21 cellular contexts compared by ENCODE assay signal in the genomic region with DNA sequence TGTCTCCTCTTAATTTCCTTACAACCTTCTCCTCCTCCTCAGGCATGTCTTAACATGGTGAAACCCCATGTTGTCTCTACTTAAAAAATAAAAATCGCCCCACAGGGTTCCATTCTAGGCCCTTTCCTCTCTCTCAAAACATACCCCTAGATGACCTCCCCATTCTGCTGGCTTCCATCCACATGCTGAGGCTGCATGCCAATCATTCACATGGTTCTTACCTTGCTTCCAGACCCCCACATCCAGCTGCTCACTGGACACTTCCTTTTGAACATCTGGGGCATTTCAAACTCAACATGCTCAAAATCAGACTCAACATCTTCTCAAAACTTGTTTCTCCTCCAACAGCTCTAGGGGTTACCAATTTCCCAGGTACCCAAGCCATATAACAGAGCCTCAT. TPM values are rescaled to one million over a fixed set of nuclear protein-coding genes. Genes with fewer than 3 reads are reported as not detected.
DNase-seq lines count a peak whose midpoint lies in the region; ATAC-seq and TF ChIP-seq lines count a peak whose summit lies in the region.
"Had no signal": no experiment of that assay in that cellular context is flagged by ENCODE, and none has a peak within 500 bp of the region (broad histone marks: within the 10 kb centered on the region; RNA-seq: fewer than 3 reads in every experiment).

No MANE protein-coding gene starts in this region.

- no peak overlapping the region for H2BK12ac ChIP-seq in H9 (ENCODE audit: insufficient read length, low read depth, low read length)

- H4K5ac ChIP-seq in H9 (ENCODE audit: insufficient read length, low read depth, low read length): no peak overlapping the region

- POLR2A ChIA-PET in activated CD4-positive, alpha-beta memory T cell treated with anti-CD3 and anti-CD28 coated beads, Interleukin-2, amount 10 ng/mL, durations not matched to agents 7 days and 5 days (lab: Charles Lee): interaction anchor here (0.8 to 6.0 kb wide), 3 partner anchors 13 to 95 kb away, joined by 3 to 61 read pairs (median 3); partner anchors contain the start of genes CARMIL2 and CTCF
- POLR2A ChIA-PET in activated CD4-positive, alpha-beta memory T cell treated with anti-CD3 and anti-CD28 coated beads for 36 hours (lab: Charles Lee): interaction anchor here (1.2 kb wide), 1 partner anchor 12 kb away, joined by 3 read pairs; the partner anchor contains the start of gene CTCF

- H3K27ac ChIP-seq in H9 (ENCODE audit: insufficient read length, low read depth, low read length) (no peak overlapping the region), neural progenitor cell (no peak overlapping the region), smooth muscle cell (ENCODE audit: low read depth) (no peak overlapping the region)
- H3K27ac ChIP-seq: A549, C4-2B, GM23248, hepatocyte had no signal

- H3K27ac Mint-ChIP-seq in activated CD4-positive, alpha-beta memory T cell treated with anti-CD3 and anti-CD28 coated beads, Interleukin-2, amount 10 ng/mL, durations not matched to agents 7 days and 5 days: peak overlapping the region; percentile 44
- no peak overlapping the region for H3K27ac Mint-ChIP-seq in activated CD4-positive, alpha-beta memory T cell treated with anti-CD3 and anti-CD28 coated beads for 36 hours
- H3K27ac Mint-ChIP-seq in H9 (peak overlapping the region in 2 of 3 experiments; percentile 4 to 32; a peak in 2 of 7 replicates), neural progenitor cell (peak overlapping the region; percentile 85)
- peak overlapping the region; percentile 68 for H3K27ac Mint-ChIP-seq in activated naive CD8-positive, alpha-beta T cell treated with anti-CD3 and anti-CD28 coated beads for 36 hours

- CTCF ChIA-PET in activated CD4-positive, alpha-beta memory T cell treated with anti-CD3 and anti-CD28 coated beads, Interleukin-2, amount 10 ng/mL, durations not matched to agents 7 days and 5 days (lab: Charles Lee): interaction anchor here (1.3 to 6.3 kb wide), 2 partner anchors 12 to 95 kb away, joined by 3 to 43 read pairs; partner anchors contain the start of genes CARMIL2 and CTCF
- CTCF ChIA-PET in activated CD4-positive, alpha-beta memory T cell treated with anti-CD3 and anti-CD28 coated beads for 36 hours (lab: Charles Lee): interaction anchor here (3.3 kb wide), 1 partner anchor 95 kb away, joined by 11 read pairs; the partner anchor contains the start of gene CARMIL2

- peaks cover 43% of the 10 kb centered on the region for H3K4me1 Mint-ChIP-seq in activated CD4-positive, alpha-beta memory T cell treated with anti-CD3 and anti-CD28 coated beads, Interleukin-2, amount 10 ng/mL, durations not matched to agents 7 days and 5 days
- peaks cover 39% of the 10 kb centered on the region for H3K4me1 Mint-ChIP-seq in activated CD4-positive, alpha-beta memory T cell treated with anti-CD3 and anti-CD28 coated beads for 36 hours (ENCODE audit: low read depth)
- H3K4me1 Mint-ChIP-seq in H9 (peaks cover 10 to 21% of the 10 kb centered on the region in 2 experiments), neural progenitor cell (peaks cover 6% of the 10 kb centered on the region)
- peaks cover 43% of the 10 kb centered on the region for H3K4me1 Mint-ChIP-seq in activated naive CD8-positive, alpha-beta T cell treated with anti-CD3 and anti-CD28 coated beads for 36 hours

- H3K27me3 ChIP-seq in H9 (ENCODE audit: insufficient read depth, low read length) (no peaks in the 10 kb centered on the region), neural progenitor cell (no peaks in the 10 kb centered on the region), smooth muscle cell (ENCODE audit: low read depth) (no peaks in the 10 kb centered on the region)
- H3K27me3 ChIP-seq: hepatocyte had no signal

- H3K9me3 Mint-ChIP-seq in activated CD4-positive, alpha-beta memory T cell treated with anti-CD3 and anti-CD28 coated beads, Interleukin-2, amount 10 ng/mL, durations not matched to agents 7 days and 5 days: no peaks in the 10 kb centered on the region
- H3K9me3 Mint-ChIP-seq in activated CD4-positive, alpha-beta memory T cell treated with anti-CD3 and anti-CD28 coated beads for 36 hours: no peaks in the 10 kb centered on the region
- H3K9me3 Mint-ChIP-seq in H9 (no peaks in the 10 kb centered on the region), neural progenitor cell (no peaks in the 10 kb centered on the region)
- H3K9me3 Mint-ChIP-seq in activated naive CD8-positive, alpha-beta T cell treated with anti-CD3 and anti-CD28 coated beads for 36 hours: no peaks in the 10 kb centered on the region
- H3K9me3 Mint-ChIP-seq: activated T-helper 1 cell treated with anti-CD3 and anti-CD28 coated beads, Interleukin-12 subunit alpha, Interleukin-12 subunit beta, Interleukin-2, Interleukin-4 antibody, amounts not matched to agents 30 ng/mL and 10 ng/mL and 1 ng/mL, durations not matched to agents 14 hours and 24 hours and 36 hours had no signal

- no CpG with 5 or more reads among the region's 1 CpG for WGBS in H9 (ENCODE audit: extremely low coverage, insufficient read length, low lambda C conversion rate)
- WGBS in smooth muscle cell (ENCODE audit: low lambda C conversion rate): 80% methylated on average over 1 of the region's 1 CpG

- H3K4me2 ChIP-seq in H9 (ENCODE audit: insufficient read depth, insufficient read length, low read length) (no peak overlapping the region), neural progenitor cell (no peak overlapping the region), smooth muscle cell (no peak overlapping the region)
- H3K4me2 ChIP-seq: A549, hepatocyte had no signal

- intact Hi-C loops in activated CD4-positive, alpha-beta memory T cell treated with anti-CD3 and anti-CD28 coated beads for 36 hours (cut with micrococcal nuclease): loop anchor here (5.0 kb wide), 1 partner anchor 112 kb away; the partner anchor contains the start of genes ACD and PARD6A

- no peaks in the 10 kb centered on the region for H3K23me2 ChIP-seq in H9 (ENCODE audit: insufficient read length, low read depth, low read length, poor library complexity, severe bottlenecking)

- no peak overlapping the region for H2BK120ac ChIP-seq in H9 (ENCODE audit: low read depth, low read length, poor library complexity, severe bottlenecking)

- H3K18ac ChIP-seq in H9 (ENCODE audit: insufficient read length, low read depth, low read length): no peak overlapping the region

- TF ChIP-seq CTCF in H9 (conservative IDR thresholded peaks at IDR 0.05): no peak
- TF ChIP-seq CTCF in neural progenitor cell (IDR thresholded peaks at IDR 0.05): no peak
- no peak for TF ChIP-seq CTCF in smooth muscle cell (IDR thresholded peaks at IDR 0.05; ENCODE audit: borderline replicate concordance, insufficient read depth, poor library complexity, severe bottlenecking)

- H3T11ph ChIP-seq in H9 (ENCODE audit: low read length): no peak overlapping the region

- no peak for DNase-seq in activated CD4-positive, alpha-beta memory T cell treated with anti-CD3 and anti-CD28 coated beads, Interleukin-2, amount 10 ng/mL, durations not matched to agents 7 days and 5 days
- no peak for DNase-seq in activated CD4-positive, alpha-beta memory T cell treated with anti-CD3 and anti-CD28 coated beads for 36 hours
- DNase-seq in H9 (no peak), neural progenitor cell (ENCODE audit: low spot score) (no peak), smooth muscle cell (lab: John Stamatoyannopoulos, UW; ENCODE audit: unreplicated experiment) (no peak), LoVo (ENCODE audit: low spot score) (no peak)
- no peak for DNase-seq in activated naive CD8-positive, alpha-beta T cell treated with anti-CD3 and anti-CD28 coated beads for 36 hours
- DNase-seq: activated CD4-positive, alpha-beta T cell treated with anti-CD3 and anti-CD28 coated beads, Interleukin-2, amount 50 U/mL, for 48 hours; GM23248; islet precursor cell; mesenchymal stem cell; NCI-H1417 treated with DMSO at 0.1 percent for 48 hours; NCI-H82; stimulated activated naive CD4-positive, alpha-beta T cell; trophoblast cell had no signal

- H4K8ac ChIP-seq in H9 (replicated peaks; ENCODE audit: insufficient read length, low read depth, low read length): no peak overlapping the region

- H3K14ac ChIP-seq in H9 (ENCODE audit: insufficient read depth, low read length): no peak overlapping the region

- H3K79me1 ChIP-seq in H9 (ENCODE audit: insufficient read depth, low read depth, low read length, poor library complexity, severe bottlenecking): no peaks in the 10 kb centered on the region

- H3K4me3 Mint-ChIP-seq in activated CD4-positive, alpha-beta memory T cell treated with anti-CD3 and anti-CD28 coated beads, Interleukin-2, amount 10 ng/mL, durations not matched to agents 7 days and 5 days: no peak overlapping the region
- H3K4me3 Mint-ChIP-seq in activated CD4-positive, alpha-beta memory T cell treated with anti-CD3 and anti-CD28 coated beads for 36 hours: no peak overlapping the region
- no peak overlapping the region for H3K4me3 Mint-ChIP-seq in H9
- H3K4me3 Mint-ChIP-seq in activated naive CD8-positive, alpha-beta T cell treated with anti-CD3 and anti-CD28 coated beads for 36 hours: no peak overlapping the region
- no peak overlapping the region for H3K4me3 Mint-ChIP-seq in neural progenitor cell
- H3K4me3 Mint-ChIP-seq: activated T-helper 1 cell treated with anti-CD3 and anti-CD28 coated beads, Interleukin-12 subunit alpha, Interleukin-12 subunit beta, Interleukin-2, Interleukin-4 antibody, amounts not matched to agents 30 ng/mL and 10 ng/mL and 1 ng/mL, durations not matched to agents 14 hours and 24 hours and 36 hours had no signal

- H3K36me3 Mint-ChIP-seq in activated CD4-positive, alpha-beta memory T cell treated with anti-CD3 and anti-CD28 coated beads, Interleukin-2, amount 10 ng/mL, durations not matched to agents 7 days and 5 days (ENCODE audit: low read depth): peaks cover 11% of the 10 kb centered on the region
- H3K36me3 Mint-ChIP-seq in activated CD4-positive, alpha-beta memory T cell treated with anti-CD3 and anti-CD28 coated beads for 36 hours: peaks cover 5% of the 10 kb centered on the region
- H3K36me3 Mint-ChIP-seq in H9 (ENCODE audit: insufficient read depth in 1 of 3, low read depth in 3 of 3) (peaks cover 0 to 12% (median 0%) of the 10 kb centered on the region in 3 experiments; a peak in 5 of 7 replicates), neural progenitor cell (peaks cover 4% of the 10 kb centered on the region)
- H3K36me3 Mint-ChIP-seq in activated naive CD8-positive, alpha-beta T cell treated with anti-CD3 and anti-CD28 coated beads for 36 hours: peaks cover 12% of the 10 kb centered on the region

- no peaks in the 10 kb centered on the region for H4K20me1 ChIP-seq in H9 (ENCODE audit: control insufficient read depth, insufficient read depth, insufficient read length)
- H4K20me1 ChIP-seq in neural progenitor cell (ENCODE audit: low read depth): peaks cover 19% of the 10 kb centered on the region
- H4K20me1 ChIP-seq in smooth muscle cell (ENCODE audit: low read depth): peaks cover 31% of the 10 kb centered on the region

- H2BK20ac ChIP-seq in H9 (ENCODE audit: low read depth, low read length, poor library complexity, severe bottlenecking): no peak overlapping the region

- H3K79me2 ChIP-seq in H9 (ENCODE audit: insufficient read depth, low read length): no peaks in the 10 kb centered on the region
- no peaks in the 10 kb centered on the region for H3K79me2 ChIP-seq in neural progenitor cell (ENCODE audit: low read depth)
- no peaks in the 10 kb centered on the region for H3K79me2 ChIP-seq in smooth muscle cell (ENCODE audit: low read depth)

- no peaks in the 10 kb centered on the region for H3K9me3 ChIP-seq in H9 (ENCODE audit: control insufficient read depth, low read depth, low read length)
- no peaks in the 10 kb centered on the region for H3K9me3 ChIP-seq in neural progenitor cell (ENCODE audit: low read depth)
- no peaks in the 10 kb centered on the region for H3K9me3 ChIP-seq in smooth muscle cell (replicated peaks; ENCODE audit: low read depth)
- H3K9me3 ChIP-seq: A549 had no signal

- H3K23ac ChIP-seq in H9 (ENCODE audit: insufficient read length, low read depth, low read length): no peak overlapping the region

- no peak overlapping the region for H2AK5ac ChIP-seq in H9 (ENCODE audit: insufficient read length, low read length)

- no peak overlapping the region for H2BK5ac ChIP-seq in H9 (ENCODE audit: insufficient read length, low read length)

- H3K9ac ChIP-seq in H9 (ENCODE audit: extremely low read depth, insufficient read length, low read length): no peak overlapping the region
- no peak overlapping the region for H3K9ac ChIP-seq in neural progenitor cell
- no peak overlapping the region for H3K9ac ChIP-seq in smooth muscle cell (ENCODE audit: low read depth)
- H3K9ac ChIP-seq: GM23248 had no signal

- no peak overlapping the region for H3K56ac ChIP-seq in H9 (ENCODE audit: insufficient read length, low read depth, low read length)

- H3F3A ChIP-seq in neural progenitor cell (ENCODE audit: low read depth): peaks cover 13% of the 10 kb centered on the region
- H3F3A ChIP-seq in smooth muscle cell (ENCODE audit: low read depth): no peaks in the 10 kb centered on the region

- H2AFZ ChIP-seq in H9 (ENCODE audit: low read length) (no peak overlapping the region), neural progenitor cell (replicated peaks) (no peak overlapping the region), smooth muscle cell (ENCODE audit: low read depth) (no peak overlapping the region)
- H2AFZ ChIP-seq: GM23248, hepatocyte had no signal

- no peak overlapping the region for H3K4me3 ChIP-seq in neural progenitor cell
- H3K4me3 ChIP-seq in smooth muscle cell: no peak overlapping the region
- H3K4me3 ChIP-seq: A549, GM23248, hepatocyte had no signal

- no peak for ATAC-seq in GM18907 (IDR thresholded peaks at IDR 0.05; ENCODE audit: unreplicated experiment)
- ATAC-seq: A549, SK-N-SH treated with all-trans-retinoic acid at 6 μM for 48 hours had no signal

- no peaks in the 10 kb centered on the region for H3K27me3 Mint-ChIP-seq in activated CD4-positive, alpha-beta memory T cell treated with anti-CD3 and anti-CD28 coated beads, Interleukin-2, amount 10 ng/mL, durations not matched to agents 7 days and 5 days
- H3K27me3 Mint-ChIP-seq in activated CD4-positive, alpha-beta memory T cell treated with anti-CD3 and anti-CD28 coated beads for 36 hours: no peaks in the 10 kb centered on the region
- no peaks in the 10 kb centered on the region for H3K27me3 Mint-ChIP-seq in H9 (ENCODE audit: low read depth)
- no peaks in the 10 kb centered on the region for H3K27me3 Mint-ChIP-seq in activated naive CD8-positive, alpha-beta T cell treated with anti-CD3 and anti-CD28 coated beads for 36 hours
- no peaks in the 10 kb centered on the region for H3K27me3 Mint-ChIP-seq in neural progenitor cell (ENCODE audit: insufficient read depth, low read depth)

- H3K4me1 ChIP-seq in H9 (ENCODE audit: insufficient read depth, low read length): no peaks in the 10 kb centered on the region; the same call in 1 of the 2 replicates
- no peaks in the 10 kb centered on the region for H3K4me1 ChIP-seq in neural progenitor cell
- no peaks in the 10 kb centered on the region for H3K4me1 ChIP-seq in smooth muscle cell (ENCODE audit: low read depth)
- H3K4me1 ChIP-seq: A549 had no signal

- H3K36me3 ChIP-seq in neural progenitor cell: no peaks in the 10 kb centered on the region
- no peaks in the 10 kb centered on the region for H3K36me3 ChIP-seq in smooth muscle cell (ENCODE audit: low read depth)

- H4K91ac ChIP-seq in H9 (ENCODE audit: insufficient read length, low read depth, low read length): no peak overlapping the region

- no peak overlapping the region for H3K4ac ChIP-seq in H9 (ENCODE audit: low read depth, low read length)

- H2BK15ac ChIP-seq in H9 (ENCODE audit: low read depth, low read length): no peak overlapping the region

RNA-seq across cellular contexts. Expression of gene CTCF, which starts 12.4 kb away (rescaled TPM):
- total RNA-seq in activated CD4-positive, alpha-beta memory T cell treated with anti-CD3 and anti-CD28 coated beads, Interleukin-2, amount 10 ng/mL, durations not matched to agents 7 days and 5 days: 10 to 100 TPM; 74.9 to 76.9 TPM
- total RNA-seq in activated CD4-positive, alpha-beta memory T cell treated with anti-CD3 and anti-CD28 coated beads for 36 hours: 10 to 100 TPM; 48.9 to 51.5 TPM
- total RNA-seq in H9 (2021): 87.3 and 88.5 TPM in 2 replicates
- total RNA-seq in activated naive CD8-positive, alpha-beta T cell treated with anti-CD3 and anti-CD28 coated beads for 36 hours: 10 to 100 TPM; 55.8 to 55.9 TPM
- total RNA-seq in neural progenitor cell (ENCODE audit: low replicate concordance): 75.7 and 76.3 TPM in 2 replicates
- 32.4 and 37.3 TPM in 2 replicates for total RNA-seq in smooth muscle cell
- 28.4 and 34.8 TPM in 2 replicates for polyA plus RNA-seq in smooth muscle cell

RNA-seq across cellular contexts. Expression of gene RIPOR1, which starts 21.3 kb away (rescaled TPM):
- total RNA-seq in activated CD4-positive, alpha-beta memory T cell treated with anti-CD3 and anti-CD28 coated beads, Interleukin-2, amount 10 ng/mL, durations not matched to agents 7 days and 5 days: 10 to 100 TPM; 24.6 to 32.7 TPM
- 10 to 100 TPM; 33.4 to 37.9 TPM for total RNA-seq in activated CD4-positive, alpha-beta memory T cell treated with anti-CD3 and anti-CD28 coated beads for 36 hours
- total RNA-seq in H9 (2021) (10.0 and 14.3 TPM in 2 replicates), neural progenitor cell (ENCODE audit: low replicate concordance) (8.7 and 13.5 TPM in 2 replicates), smooth muscle cell (10.7 and 26.6 TPM in 2 replicates)
- 10 to 100 TPM; 13.9 to 14.0 TPM for total RNA-seq in activated naive CD8-positive, alpha-beta T cell treated with anti-CD3 and anti-CD28 coated beads for 36 hours
- 47.3 and 57.2 TPM in 2 replicates for polyA plus RNA-seq in smooth muscle cell
